8 cellular contexts compared by ENCODE assay signal in the genomic region with DNA sequence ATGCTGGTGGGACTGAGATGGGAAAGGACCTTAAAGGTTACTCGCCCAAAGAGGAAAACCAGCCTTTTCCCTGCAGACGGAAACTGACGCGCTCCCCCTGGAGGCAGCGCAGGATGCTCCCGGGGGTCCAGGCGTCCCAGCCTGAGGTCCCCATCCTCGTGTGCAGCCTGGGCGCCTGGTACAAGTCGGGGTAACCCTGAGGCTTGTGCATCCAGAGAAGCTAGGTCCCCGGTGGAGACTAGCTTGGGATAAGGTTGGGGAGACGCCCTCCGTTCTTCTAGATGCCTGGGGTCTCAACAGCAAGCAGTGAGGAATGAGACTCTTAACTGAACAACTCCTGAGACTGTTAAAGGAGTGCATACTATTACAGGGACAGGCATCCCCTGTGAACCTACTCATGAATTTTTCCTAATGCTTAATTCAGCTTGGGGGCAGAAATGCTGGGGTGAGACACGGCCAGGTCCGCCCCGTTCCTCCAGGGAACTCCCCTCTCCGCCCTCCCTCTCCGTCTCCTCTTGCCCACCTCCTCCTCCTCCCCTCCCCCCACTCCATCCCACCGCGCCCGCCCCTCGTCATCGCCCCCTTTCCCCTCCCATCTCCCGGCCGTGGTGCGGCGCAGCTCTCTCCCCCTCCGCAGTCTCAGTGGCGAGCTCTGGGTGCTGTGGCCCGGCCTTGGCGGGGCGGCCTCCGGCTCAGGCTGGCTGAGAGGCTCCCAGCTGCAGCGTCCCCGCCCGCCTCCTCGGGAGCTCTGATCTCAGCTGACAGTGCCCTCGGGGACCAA. TPM values are rescaled to one million over a fixed set of nuclear protein-coding genes. Genes with fewer than 3 reads are reported as not detected.
DNase-seq lines count a peak whose midpoint lies in the region; ATAC-seq and TF ChIP-seq lines count a peak whose summit lies in the region.

A gene with protein sequence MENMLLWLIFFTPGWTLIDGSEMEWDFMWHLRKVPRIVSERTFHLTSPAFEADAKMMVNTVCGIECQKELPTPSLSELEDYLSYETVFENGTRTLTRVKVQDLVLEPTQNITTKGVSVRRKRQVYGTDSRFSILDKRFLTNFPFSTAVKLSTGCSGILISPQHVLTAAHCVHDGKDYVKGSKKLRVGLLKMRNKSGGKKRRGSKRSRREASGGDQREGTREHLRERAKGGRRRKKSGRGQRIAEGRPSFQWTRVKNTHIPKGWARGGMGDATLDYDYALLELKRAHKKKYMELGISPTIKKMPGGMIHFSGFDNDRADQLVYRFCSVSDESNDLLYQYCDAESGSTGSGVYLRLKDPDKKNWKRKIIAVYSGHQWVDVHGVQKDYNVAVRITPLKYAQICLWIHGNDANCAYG (plus strand): TSS at position 634 of the 781 bp plus-strand sequence. CDS start 10,908 bp downstream, outside the sequence.

- H3K27me3 Mint-ChIP-seq in effector memory CD8-positive, alpha-beta T cell = peaks cover 32 to 42% of the 10 kb centered on the region in 2 donors
- H3K27me3 Mint-ChIP-seq in memory B cell = peaks cover 9% of the 10 kb centered on the region

- peak; percentile 87 for ATAC-seq in effector memory CD8-positive, alpha-beta T cell (replicated peaks)
- ATAC-seq in memory B cell (ENCODE audit: low read depth) (peak; percentile 32), GM18867 (IDR thresholded peaks at IDR 0.05; ENCODE audit: unreplicated experiment) (no peak)

- H3K36me3 Mint-ChIP-seq in effector memory CD8-positive, alpha-beta T cell (ENCODE audit: insufficient read depth) = peaks cover 3% of the 10 kb centered on the region
- no peaks in the 10 kb centered on the region for H3K36me3 Mint-ChIP-seq in memory B cell

- DNase-seq in 8988T (peak; percentile 13), GM12864 (ENCODE audit: low read depth) (no peak), SK-N-DZ (ENCODE audit: low spot score) (peak; percentile 81), memory B cell (ENCODE audit: low spot score in 2 of 2) (no peak), tibial artery (peak; percentile 38 to 77)
- DNase-seq in effector memory CD8-positive, alpha-beta T cell = peak in 2 of 3 experiments; percentile 4 to 5

- peak within 1 kb of the TSS in 1 of 2 donors; percentile 79 for H3K27ac Mint-ChIP-seq in effector memory CD8-positive, alpha-beta T cell
- H3K27ac Mint-ChIP-seq in memory B cell = no peak within 1 kb of the TSS

- H3K4me1 Mint-ChIP-seq in effector memory CD8-positive, alpha-beta T cell (ENCODE audit: low read depth in 2 of 2) = peaks cover 5% of the 10 kb centered on the region in 2 donors
- peaks cover 6% of the 10 kb centered on the region for H3K4me1 Mint-ChIP-seq in memory B cell

- H3K27me3 ChIP-seq in HUES48 (ENCODE audit: control insufficient read depth, insufficient read depth, low read length) (peaks cover 11% of the 10 kb centered on the region; the same call in 1 of the 2 replicates), tibial artery (no peaks in the 10 kb centered on the region)

- H3K36me3 ChIP-seq in HUES48 (ENCODE audit: control insufficient read depth, insufficient read depth, low read length) (no peaks in the 10 kb centered on the region), tibial artery (no peaks in the 10 kb centered on the region)

- H3K9ac ChIP-seq in HUES48 (ENCODE audit: low read depth, low read length) = no peak within 1 kb of the TSS

- peak; percentile 63 for TF ChIP-seq CTCF in GM12864 (IDR thresholded peaks at IDR 0.05; ENCODE audit: low read depth, low read length, missing control alignments)
- peak; percentile 50 to 51 for TF ChIP-seq CTCF in tibial artery (IDR thresholded peaks at IDR 0.05)

- H3K4me3 ChIP-seq in GM12864 (ENCODE audit: low read depth, low read length) (peak within 1 kb of the TSS; percentile 16; the same call in 1 of the 2 replicates), HUES48 (ENCODE audit: low read depth, low read length) (peak within 1 kb of the TSS; percentile 85), tibial artery (peak within 1 kb of the TSS; percentile 50 to 52)

- H3K27ac ChIP-seq in HUES48 (ENCODE audit: low read depth, low read length) = peak within 1 kb of the TSS; percentile 65
- H3K27ac ChIP-seq in tibial artery = peak within 1 kb of the TSS; percentile 41 to 57

- intact Hi-C loops in tibial artery (cut with DNase I; ENCODE audit: low total_unique reads) = loop anchor here (5.0 kb wide), 2 partner anchors 290 to 445 kb away; partner anchors contain the start of genes DOP1A and UBE3D

- H3K9me3 ChIP-seq in HUES48 (ENCODE audit: control insufficient read depth, insufficient read depth, low read length) (no peaks in the 10 kb centered on the region), tibial artery (no peaks in the 10 kb centered on the region)

- peak within 1 kb of the TSS; percentile 58 to 75 for H3K4me3 Mint-ChIP-seq in effector memory CD8-positive, alpha-beta T cell
- H3K4me3 Mint-ChIP-seq in memory B cell = no peak within 1 kb of the TSS

- H3K4me1 ChIP-seq in HUES48 (ENCODE audit: control insufficient read depth, insufficient read depth, low read length) = 0 out of 2 replicates have a peak, but pooled peaks cover 11% of the 10 kb centered on the region
- H3K4me1 ChIP-seq in tibial artery = peaks cover 0 to 34% (median 6%) of the 10 kb centered on the region in 4 donors

- H3K9me3 Mint-ChIP-seq in effector memory CD8-positive, alpha-beta T cell = no peaks in the 10 kb centered on the region
- H3K9me3 Mint-ChIP-seq in memory B cell = no peaks in the 10 kb centered on the region

RNA-seq across cellular contexts. Expression of the gene that starts here (rescaled TPM):
- polyA plus RNA-seq in SK-N-DZ (2014; cell fraction: cytosol; rRNA removed) = 1.2 and 1.3 TPM in 2 replicates
- 0.40 and 0.42 TPM in 2 replicates for polyA plus RNA-seq in SK-N-DZ (2014; cell fraction: nucleus; rRNA removed)

Comparison
In these comparisons a context has a peak if more than half of its experiments do, and no peak if none do; other contexts are left out.
1. DNase-seq: peak in 8988T (single experiment), SK-N-DZ (single experiment), effector memory CD8-positive, alpha-beta T cell (2 of 3) and tibial artery (2 of 2); none in GM12864 (single experiment) and memory B cell (0 of 2).
2. H3K4me3 ChIP-seq: peak in every context shown above with its lines; median percentile 85 in HUES48; 51 in tibial artery; 16 in GM12864.